In the genomic region with DNA sequence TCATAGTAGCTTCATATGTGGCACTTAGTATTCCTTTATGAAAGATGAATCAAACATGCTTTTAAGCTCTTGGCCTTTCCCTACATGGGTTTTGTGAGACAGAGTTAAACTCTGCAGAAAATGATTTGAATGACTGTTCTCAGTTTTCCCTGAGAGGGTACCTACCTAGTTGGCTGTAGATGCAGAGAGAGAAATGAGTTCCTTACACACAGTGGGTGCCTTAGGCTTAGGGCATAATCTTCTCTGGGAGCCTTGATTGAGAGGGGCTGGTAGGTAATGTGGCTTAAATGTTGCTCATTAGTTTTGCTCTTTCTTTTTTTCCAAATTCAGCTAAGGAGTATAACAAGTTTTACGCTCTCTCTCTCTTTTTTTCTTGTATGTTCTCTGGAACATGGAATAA, we compare ENCODE assay signal across 13 cellular contexts. TPM values are rescaled to one million over a fixed set of nuclear protein-coding genes. Genes with fewer than 3 reads are reported as not detected.
DNase-seq lines count a peak whose midpoint lies in the region; ATAC-seq and TF ChIP-seq lines count a peak whose summit lies in the region.
"Had no signal": no experiment of that assay in that cellular context is flagged by ENCODE, and none has a peak within 500 bp of the region (broad histone marks: within the 10 kb centered on the region; RNA-seq: fewer than 3 reads in every experiment).

No MANE protein-coding gene starts in this region.

- no peaks in the 10 kb centered on the region for H3K27me3 ChIP-seq in BLaER1 treated with 17β-estradiol and CSF1 and Interleukin-3, amounts not matched to agents 10 nM and 100 nM
- no peaks in the 10 kb centered on the region for H3K27me3 ChIP-seq in adipocyte (replicated peaks; ENCODE audit: control insufficient read depth, insufficient read depth, low read length)

- no peak for DNase-seq in adipocyte (ENCODE audit: low read depth)
- DNase-seq in neural crest cell (ENCODE audit: low read depth, low spot score): no peak
- DNase-seq in epidermal melanocyte (ENCODE audit: insufficient read length, low spot score): no peak
- DNase-seq: amygdala; effector CD8-positive, alpha-beta T cell; hypothalamus; NCI-H2029; stimulated activated CD4-positive, alpha-beta T cell treated with anti-CD3 and anti-CD28 coated beads, Interleukin-2, amount 100 ng/mL, for 24 hours had no signal

- peak overlapping the region; percentile 19 to 65 (median 41); a peak in 17 of 22 replicates for H3K4me2 ChIP-seq in BLaER1 treated with 17β-estradiol and CSF1 and Interleukin-3, amounts not matched to agents 10 nM and 100 nM

- TF ChIP-seq CTCF in neural crest cell (conservative IDR thresholded peaks at IDR 0.05): no peak

- H3K9ac ChIP-seq in BLaER1 treated with 17β-estradiol and CSF1 and Interleukin-3, amounts not matched to agents 10 nM and 100 nM: peak overlapping the region in 6 of 11 experiments; percentile 5 to 65 (median 26); a peak in 7 of 22 replicates
- peak overlapping the region; percentile 68 for H3K9ac ChIP-seq in adipocyte (ENCODE audit: low read length)

- peaks cover 21 to 32% (median 27%) of the 10 kb centered on the region in 10 experiments for H3K4me1 ChIP-seq in BLaER1 treated with 17β-estradiol and CSF1 and Interleukin-3, amounts not matched to agents 10 nM and 100 nM
- peaks cover 41% of the 10 kb centered on the region for H3K4me1 ChIP-seq in adipocyte (ENCODE audit: control insufficient read depth, insufficient read depth, low read length)

- H3K4me3 Mint-ChIP-seq in IgD-negative memory B cell (peak overlapping the region in 3 of 4 donors; percentile 4 to 39 (median 16)), neural crest cell (peak overlapping the region; percentile 47)

- H3K36me3 Mint-ChIP-seq in IgD-negative memory B cell: no peaks in the 10 kb centered on the region
- H3K36me3 Mint-ChIP-seq in neural crest cell (ENCODE audit: low read depth): peaks cover 16% of the 10 kb centered on the region

- H3K36me3 ChIP-seq in BLaER1 treated with 17β-estradiol and CSF1 and Interleukin-3, amounts not matched to agents 10 nM and 100 nM: peaks cover 0 to 49% (median 38%) of the 10 kb centered on the region in 11 experiments; a peak in 19 of 22 replicates
- H3K36me3 ChIP-seq in adipocyte (ENCODE audit: control insufficient read depth, insufficient read depth, low read length, severe bottlenecking): no peaks in the 10 kb centered on the region

- no peaks in the 10 kb centered on the region for H3K27me3 Mint-ChIP-seq in IgD-negative memory B cell
- peaks cover 6% of the 10 kb centered on the region for H3K27me3 Mint-ChIP-seq in neural crest cell (ENCODE audit: low read depth)

- H3K27ac Mint-ChIP-seq in IgD-negative memory B cell: peak overlapping the region in 1 of 3 donors; percentile 71
- H3K27ac Mint-ChIP-seq in neural crest cell (ENCODE audit: unreplicated experiment): no peak overlapping the region

- no peaks in the 10 kb centered on the region for H3K9me3 Mint-ChIP-seq in IgD-negative memory B cell
- peaks cover 4% of the 10 kb centered on the region for H3K9me3 Mint-ChIP-seq in neural crest cell

- H3K4me1 Mint-ChIP-seq in IgD-negative memory B cell: peaks cover 31 to 41% (median 38%) of the 10 kb centered on the region in 3 donors
- peaks cover 37% of the 10 kb centered on the region for H3K4me1 Mint-ChIP-seq in neural crest cell

- H4K20me1 ChIP-seq in BLaER1 treated with 17β-estradiol and CSF1 and Interleukin-3, amounts not matched to agents 10 nM and 100 nM: peaks cover 11 to 66% (median 38%) of the 10 kb centered on the region in 11 experiments; a peak in 16 of 22 replicates

- H3K27ac ChIP-seq in BLaER1 treated with 17β-estradiol and CSF1 and Interleukin-3, amounts not matched to agents 10 nM and 100 nM: no peak overlapping the region

- H3K9me3 ChIP-seq in BLaER1 treated with 17β-estradiol and CSF1 and Interleukin-3, amounts not matched to agents 10 nM and 100 nM (replicated peaks in 1 of 11): peaks cover 8 to 44% (median 35%) of the 10 kb centered on the region in 11 experiments; a peak in 21 of 22 replicates
- H3K9me3 ChIP-seq in adipocyte (ENCODE audit: control insufficient read depth, low read length): no peaks in the 10 kb centered on the region

- no peak overlapping the region for H3K4me3 ChIP-seq in BLaER1 treated with 17β-estradiol and CSF1 and Interleukin-3, amounts not matched to agents 10 nM and 100 nM
- peak overlapping the region; percentile 63 for H3K4me3 ChIP-seq in adipocyte (ENCODE audit: low read length)

- ATAC-seq in GM21360 (IDR thresholded peaks at IDR 0.05; ENCODE audit: unreplicated experiment) (no peak), HG02588 (IDR thresholded peaks at IDR 0.05; ENCODE audit: unreplicated experiment) (no peak), GM18870 (IDR thresholded peaks at IDR 0.05; ENCODE audit: unreplicated experiment) (no peak)

RNA-seq across cellular contexts. Expression of a gene that starts 3.0 kb away (rescaled TPM):
- 9.8 TPM for polyA plus RNA-seq in IgD-negative memory B cell
- total RNA-seq in neural crest cell: 58.6 and 59.9 TPM in 2 replicates
